24 cellular contexts compared by ENCODE assay signal in the genomic region with DNA sequence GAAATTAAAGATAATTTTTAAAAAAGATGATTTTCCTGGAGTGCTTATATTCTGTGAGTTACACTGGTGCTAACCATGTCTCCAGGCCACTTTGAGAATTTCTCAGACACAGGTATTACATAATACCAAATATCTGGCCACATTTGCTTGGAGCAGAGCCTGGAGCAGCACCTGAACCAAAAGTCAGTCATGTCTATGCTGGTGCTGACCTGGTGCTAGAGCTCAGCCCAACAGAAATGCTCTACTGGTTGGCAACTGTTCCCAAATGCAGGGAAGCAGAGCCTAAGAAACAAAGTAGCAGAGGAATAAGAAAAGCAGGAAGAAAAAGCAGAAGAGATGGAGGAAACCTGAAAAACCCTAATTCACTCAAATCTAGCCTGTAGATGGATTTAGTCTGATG.
"Had no signal": no experiment of that assay in that cellular context is flagged by ENCODE, and none has a peak within 500 bp of the region (broad histone marks: within the 10 kb centered on the region; RNA-seq: fewer than 3 reads in every experiment).

No MANE protein-coding gene starts in this region.

- H3K4me3 Mint-ChIP-seq: activated naive CD4-positive, alpha-beta T cell treated with anti-CD3 and anti-CD28 coated beads, Interleukin-2, amount 50 U/mL, for 24 hours; brain; naive thymus-derived CD4-positive, alpha-beta T cell; neural crest cell; stimulated activated naive B cell treated with anti-CD40 and anti-IgM and Interleukin-4, amounts not matched to agents 10 μg/mL and 1 μg/mL and 100 μg/mL, for 72 hours; type B pancreatic cell had no signal

- ATAC-seq: esophagus mucosa; left colon; lower lobe of right lung; naive thymus-derived CD4-positive, alpha-beta T cell; stimulated activated naive B cell treated with anti-CD40 and anti-IgM and Interleukin-4, amounts not matched to agents 10 μg/mL and 1 μg/mL and 100 μg/mL, for 72 hours had no signal

- H3K36me3 Mint-ChIP-seq: activated naive CD4-positive, alpha-beta T cell treated with anti-CD3 and anti-CD28 coated beads, Interleukin-2, amount 50 U/mL, for 24 hours; brain; stimulated activated naive B cell treated with anti-CD40 and anti-IgM and Interleukin-4, amounts not matched to agents 10 μg/mL and 1 μg/mL and 100 μg/mL, for 72 hours; type B pancreatic cell had no signal

- H3K4me1 ChIP-seq: lower lobe of right lung had no signal

- H3K9me3 ChIP-seq: lower lobe of right lung, vagina had no signal

- FAIRE-seq: frontal cortex had no signal

- H3K27me3 Mint-ChIP-seq: type B pancreatic cell had no signal

- H3K4me3 ChIP-seq: lower lobe of right lung, vagina had no signal

- H3K36me3 ChIP-seq: lower lobe of right lung, vagina had no signal

- H3K27ac ChIP-seq: lower lobe of right lung, vagina had no signal

- DNase-seq: activated gamma-delta T cell treated with Interleukin-2 at 50 U/mL for 16 hours; activated T-cell treated with anti-CD3 and anti-CD28 coated beads, Interleukin-2, amount 50 U/mL, for 1 hour; anterior cingulate cortex; caudate nucleus; dermis blood vessel endothelial cell; effector CD8-positive, alpha-beta T cell; hippocampal formation; islet precursor cell; left colon; lower lobe of right lung; naive thymus-derived CD4-positive, alpha-beta T cell; occipital lobe; retina; stimulated activated CD4-positive, alpha-beta T cell treated with anti-CD3 and anti-CD28 coated beads, Interleukin-2, amount 100 ng/mL, for 48 hours; stimulated activated CD8-positive, alpha-beta memory T cell treated with anti-CD3 and anti-CD28 coated beads, Interleukin-4, amount 100 ng/mL, for 48 hours; stimulated activated naive B cell treated with anti-CD40 and anti-IgM and Interleukin-4, amounts not matched to agents 10 μg/mL and 1 μg/mL and 100 μg/mL, for 72 hours; T-helper 9 cell had no signal

- H3K4me1 Mint-ChIP-seq: activated naive CD4-positive, alpha-beta T cell treated with anti-CD3 and anti-CD28 coated beads, Interleukin-2, amount 50 U/mL, for 24 hours; brain; naive thymus-derived CD4-positive, alpha-beta T cell; neural crest cell; stimulated activated naive B cell treated with anti-CD40 and anti-IgM and Interleukin-4, amounts not matched to agents 10 μg/mL and 1 μg/mL and 100 μg/mL, for 72 hours had no signal

- H3K27ac Mint-ChIP-seq: activated naive CD4-positive, alpha-beta T cell treated with anti-CD3 and anti-CD28 coated beads, Interleukin-2, amount 50 U/mL, for 24 hours; brain; naive thymus-derived CD4-positive, alpha-beta T cell; stimulated activated naive B cell treated with anti-CD40 and anti-IgM and Interleukin-4, amounts not matched to agents 10 μg/mL and 1 μg/mL and 100 μg/mL, for 72 hours; type B pancreatic cell had no signal

- H3K27me3 ChIP-seq: vagina had no signal
